Comparison of ENCODE assay signal across 9 cellular contexts in the genomic region with DNA sequence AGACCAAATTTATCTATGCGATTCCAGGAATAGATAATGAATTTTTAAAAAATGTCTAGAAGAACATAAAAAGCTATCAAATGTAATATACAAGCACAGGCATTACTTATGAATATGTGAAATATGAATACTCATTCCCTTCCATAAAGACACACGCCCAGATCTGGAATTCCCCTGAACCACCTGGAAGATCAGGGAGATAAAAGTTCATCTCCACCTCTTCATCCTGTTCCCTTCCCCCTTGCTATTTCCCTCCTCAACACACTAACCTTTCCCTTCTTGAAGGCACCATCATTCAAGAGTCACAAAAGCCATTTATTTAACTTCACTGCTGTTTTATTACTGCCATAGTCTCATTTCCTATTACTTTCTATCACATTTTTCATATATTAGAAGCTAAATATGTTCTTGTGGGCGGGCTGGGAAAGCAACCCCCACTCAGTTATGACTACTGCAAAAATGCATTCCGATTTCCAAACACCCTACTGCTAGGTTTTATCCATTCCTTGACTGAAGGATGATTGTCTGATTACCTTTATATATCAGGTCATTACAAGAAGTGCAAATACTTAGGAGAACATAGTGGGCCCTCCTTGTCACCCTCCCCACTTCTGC. TPM values are rescaled to one million over a fixed set of nuclear protein-coding genes. Genes with fewer than 3 reads are reported as not detected.
DNase-seq lines count a peak whose midpoint lies in the region; ATAC-seq lines count a peak whose summit lies in the region.
"Had no signal": no experiment of that assay in that cellular context is flagged by ENCODE, and none has a peak within 500 bp of the region (broad histone marks: within the 10 kb centered on the region; RNA-seq: fewer than 3 reads in every experiment).

No MANE protein-coding gene starts in this region.

- in situ Hi-C loops in GM23248 (cut with MboI), result no loop called here

- peak overlapping the region; percentile 49 for H3K4me3 ChIP-seq in GM23248
- peak overlapping the region; percentile 66 for H3K4me3 ChIP-seq in SK-N-MC

- no peaks in the 10 kb centered on the region for H3K9me3 Mint-ChIP-seq in stimulated activated effector memory CD8-positive, alpha-beta T cell treated with anti-CD3 and anti-CD28 coated beads, Interleukin-12 subunit alpha, Interleukin-12 subunit beta, amount 100 ng/mL, for 72 hours
- no peaks in the 10 kb centered on the region for H3K9me3 Mint-ChIP-seq in stimulated activated naive B cell treated with anti-CD40 and anti-IgM and Interleukin-4, amounts not matched to agents 10 μg/mL and 1 μg/mL and 100 μg/mL, for 72 hours

- peak overlapping the region; percentile 11 for H3K27ac Mint-ChIP-seq in stimulated activated effector memory CD8-positive, alpha-beta T cell treated with anti-CD3 and anti-CD28 coated beads, Interleukin-12 subunit alpha, Interleukin-12 subunit beta, amount 100 ng/mL, for 72 hours
- H3K27ac Mint-ChIP-seq in stimulated activated naive B cell treated with anti-CD40 and anti-IgM and Interleukin-4, amounts not matched to agents 10 μg/mL and 1 μg/mL and 100 μg/mL, for 72 hours, result no peak overlapping the region

- 77 to 80% methylated on average over 4 of the region's 4 CpGs for WGBS in GM23248 (ENCODE audit: low coverage in 1 of 2, low lambda C conversion rate in 2 of 2, missing lambda C conversion rate in 2 of 2), 2 experiments

- H3K4me3 Mint-ChIP-seq in stimulated activated effector memory CD8-positive, alpha-beta T cell treated with anti-CD3 and anti-CD28 coated beads, Interleukin-12 subunit alpha, Interleukin-12 subunit beta, amount 100 ng/mL, for 72 hours, result no peak overlapping the region
- H3K4me3 Mint-ChIP-seq in stimulated activated naive B cell treated with anti-CD40 and anti-IgM and Interleukin-4, amounts not matched to agents 10 μg/mL and 1 μg/mL and 100 μg/mL, for 72 hours, result no peak overlapping the region

- H4K20me1 ChIP-seq in GM23248 (ENCODE audit: insufficient read depth), result no peaks in the 10 kb centered on the region

- no peaks in the 10 kb centered on the region for H3K27me3 Mint-ChIP-seq in stimulated activated naive B cell treated with anti-CD40 and anti-IgM and Interleukin-4, amounts not matched to agents 10 μg/mL and 1 μg/mL and 100 μg/mL, for 72 hours

- peaks cover 62% of the 10 kb centered on the region for H3K4me1 ChIP-seq in GM23248 (ENCODE audit: insufficient read depth)

- ATAC-seq in stimulated activated effector memory CD8-positive, alpha-beta T cell treated with anti-CD3 and anti-CD28 coated beads, Interleukin-12 subunit alpha, Interleukin-12 subunit beta, amount 100 ng/mL, for 72 hours, result no peak
- ATAC-seq in stimulated activated naive B cell treated with anti-CD40 and anti-IgM and Interleukin-4, amounts not matched to agents 10 μg/mL and 1 μg/mL and 100 μg/mL, for 72 hours (replicated peaks), result no peak
- ATAC-seq in GM21619 (IDR thresholded peaks at IDR 0.05; ENCODE audit: unreplicated experiment), result no peak

- H3K9ac ChIP-seq in GM23248 (peak overlapping the region; percentile 39), SK-N-MC (ENCODE audit: insufficient read length) (peak overlapping the region; percentile 57)

- H3K27ac ChIP-seq in GM23248 (peak overlapping the region; percentile 57), SK-N-MC (peak overlapping the region; percentile 96)

- peaks cover 6% of the 10 kb centered on the region for H3K4me1 Mint-ChIP-seq in stimulated activated effector memory CD8-positive, alpha-beta T cell treated with anti-CD3 and anti-CD28 coated beads, Interleukin-12 subunit alpha, Interleukin-12 subunit beta, amount 100 ng/mL, for 72 hours
- peaks cover 8 to 11% of the 10 kb centered on the region in 2 donors for H3K4me1 Mint-ChIP-seq in stimulated activated naive B cell treated with anti-CD40 and anti-IgM and Interleukin-4, amounts not matched to agents 10 μg/mL and 1 μg/mL and 100 μg/mL, for 72 hours

- H3K9me2 ChIP-seq in GM23248 (ENCODE audit: insufficient read depth), result no peaks in the 10 kb centered on the region

- no peaks in the 10 kb centered on the region for H3K36me3 Mint-ChIP-seq in stimulated activated effector memory CD8-positive, alpha-beta T cell treated with anti-CD3 and anti-CD28 coated beads, Interleukin-12 subunit alpha, Interleukin-12 subunit beta, amount 100 ng/mL, for 72 hours
- H3K36me3 Mint-ChIP-seq in stimulated activated naive B cell treated with anti-CD40 and anti-IgM and Interleukin-4, amounts not matched to agents 10 μg/mL and 1 μg/mL and 100 μg/mL, for 72 hours, result no peaks in the 10 kb centered on the region

- H3K36me3 ChIP-seq in GM23248 (ENCODE audit: low read depth) (no peaks in the 10 kb centered on the region), SK-N-MC (ENCODE audit: insufficient read depth, low read length) (no peaks in the 10 kb centered on the region)

- peaks cover 55% of the 10 kb centered on the region for H3F3A ChIP-seq in GM23248 (ENCODE audit: insufficient read depth)

- H3K27me3 ChIP-seq in GM23248 (replicated peaks; ENCODE audit: insufficient read depth), result no peaks in the 10 kb centered on the region

- DNase-seq in GM23248 (peak; percentile 75), SK-N-MC (ENCODE audit: low read depth, low spot score) (no peak), glomerular visceral epithelial cell (ENCODE audit: extremely low spot score) (peak; percentile 32), NAMALWA (ENCODE audit: low spot score) (no peak)
- no peak for DNase-seq in stimulated activated effector memory CD8-positive, alpha-beta T cell treated with anti-CD3 and anti-CD28 coated beads, Interleukin-12 subunit alpha, Interleukin-12 subunit beta, amount 100 ng/mL, for 72 hours (ENCODE audit: low spot score in 2 of 2)
- no peak for DNase-seq in stimulated activated naive B cell treated with anti-CD40 and anti-IgM and Interleukin-4, amounts not matched to agents 10 μg/mL and 1 μg/mL and 100 μg/mL, for 72 hours
- no peak for DNase-seq in stimulated activated naive CD4-positive, alpha-beta T cell treated with Interleukin-2 at 50 U/mL for 16 hours (lab: John Stamatoyannopoulos, UW)
- DNase-seq: DND-41 had no signal

- peak overlapping the region; percentile 67 for H3K4me2 ChIP-seq in GM23248 (ENCODE audit: unreplicated experiment)

- peaks cover 56% of the 10 kb centered on the region for H3K79me2 ChIP-seq in GM23248 (ENCODE audit: insufficient read depth)

- peak overlapping the region; percentile 65 for H2AFZ ChIP-seq in GM23248

- no peaks in the 10 kb centered on the region for H3K9me3 ChIP-seq in GM23248 (ENCODE audit: low read depth)
- no peaks in the 10 kb centered on the region for H3K9me3 ChIP-seq in SK-N-MC (ENCODE audit: low read depth, low read length)

RNA-seq across cellular contexts. Expression of a gene that starts 16.1 kb away (rescaled TPM):
- 5.9 and 6.4 TPM in 2 replicates for total RNA-seq in GM23248 (2014; rRNA removed; shearing (Covaris generic))
- 3.0 and 3.2 TPM in 2 replicates for polyA plus RNA-seq in GM23248 (2016; fragmentation: Nextera tagmentation; extraction: Ambion mirVana)

RNA-seq across cellular contexts. Expression of a gene that starts 16.4 kb away (rescaled TPM):
- 40.2 and 49.6 TPM in 2 replicates for total RNA-seq in GM23248 (2014; rRNA removed; shearing (Covaris generic))
- polyA plus RNA-seq in GM23248 (2016; fragmentation: Nextera tagmentation; extraction: Ambion mirVana), result 36.3 and 36.9 TPM in 2 replicates

Comparison
In these comparisons a context has a peak if more than half of its experiments do, and no peak if none do; other contexts are left out.
1. DNase-seq: peak in GM23248 (single experiment) and glomerular visceral epithelial cell (single experiment); none in SK-N-MC (single experiment), stimulated activated effector memory CD8-positive, alpha-beta T cell treated with anti-CD3 and anti-CD28 coated beads, Interleukin-12 subunit alpha, Interleukin-12 subunit beta, amount 100 ng/mL, for 72 hours (0 of 2), NAMALWA (single experiment), stimulated activated naive B cell treated with anti-CD40 and anti-IgM and Interleukin-4, amounts not matched to agents 10 μg/mL and 1 μg/mL and 100 μg/mL, for 72 hours (single experiment) and stimulated activated naive CD4-positive, alpha-beta T cell treated with Interleukin-2 at 50 U/mL for 16 hours (single experiment).